ENCODE assay signal across 1 cellular context in genomic region chr6:32941412-32941784, GRCh38.
TF ChIP-seq lines count a peak whose summit lies in the region.

No MANE protein-coding gene starts in this region.

TF ChIP-seq in HCT116, 20 proteins besides CTCF, POLR2A, EP300 and RAD21 (continued from another document):
- TF ChIP-seq REST (IDR thresholded peaks at IDR 0.05; ENCODE audit: low read depth): no peak
- TF ChIP-seq POLR2AphosphoS5 (IDR thresholded peaks at IDR 0.05; ENCODE audit: low read depth, low read length): no peak
- TF ChIP-seq SP1 (IDR thresholded peaks at IDR 0.05; ENCODE audit: low read depth): no peak
- no peak for TF ChIP-seq ZBTB33 (IDR thresholded peaks at IDR 0.05; ENCODE audit: extremely low read depth, insufficient replicate concordance, low read length)
- TF ChIP-seq FOSL1 (IDR thresholded peaks at IDR 0.05; ENCODE audit: low read depth): no peak
- TF ChIP-seq TCF7L2 (IDR thresholded peaks at IDR 0.05; ENCODE audit: borderline replicate concordance, extremely low read depth, insufficient read depth, insufficient read length): no peak
- no peak for TF ChIP-seq EGR1 (IDR thresholded peaks at IDR 0.05; ENCODE audit: low read depth)
- TF ChIP-seq ELF1 (IDR thresholded peaks at IDR 0.05; ENCODE audit: borderline replicate concordance, low read depth): no peak
